9 cellular contexts compared by ENCODE assay signal in genomic region chr19:3336680-3337523, GRCh38. TPM values are rescaled to one million over a fixed set of nuclear protein-coding genes. Genes with fewer than 3 reads are reported as not detected.
DNase-seq lines count a peak whose midpoint lies in the region; ATAC-seq and TF ChIP-seq lines count a peak whose summit lies in the region.
"Had no signal": no experiment of that assay in that cellular context is flagged by ENCODE, and none has a peak within 500 bp of the region (broad histone marks: within the 10 kb centered on the region; RNA-seq: fewer than 3 reads in every experiment).

No MANE protein-coding gene starts in this region.

- H2AFZ ChIP-seq in fibroblast of lung (ENCODE audit: low read length) (peak overlapping the region; percentile 46), Karpas-422 (ENCODE audit: low read length) (no peak overlapping the region)

- H3K4me1 Mint-ChIP-seq in activated CD4-positive, alpha-beta T cell treated with anti-CD3 and anti-CD28 coated beads, Interleukin-2, amount 10 ng/mL, durations not matched to agents 7 days and 5 days, result peaks cover 8% of the 10 kb centered on the region

- H3K36me3 Mint-ChIP-seq in activated CD4-positive, alpha-beta T cell treated with anti-CD3 and anti-CD28 coated beads, Interleukin-2, amount 10 ng/mL, durations not matched to agents 7 days and 5 days (ENCODE audit: low read depth), result no peaks in the 10 kb centered on the region

- H3K27me3 Mint-ChIP-seq in activated CD4-positive, alpha-beta T cell treated with anti-CD3 and anti-CD28 coated beads, Interleukin-2, amount 10 ng/mL, durations not matched to agents 7 days and 5 days, result no peaks in the 10 kb centered on the region

- H3K9me3 ChIP-seq in fibroblast of lung (ENCODE audit: control insufficient read depth, insufficient read depth, low read depth, low read length), result no peaks in the 10 kb centered on the region
- no peaks in the 10 kb centered on the region for H3K9me3 ChIP-seq in Karpas-422 (ENCODE audit: low read length)

- no peaks in the 10 kb centered on the region for H3K9me2 ChIP-seq in Karpas-422 (replicated peaks; ENCODE audit: insufficient read depth, low read length)

- CTCF ChIA-PET in activated CD4-positive, alpha-beta T cell treated with anti-CD3 and anti-CD28 coated beads, Interleukin-2, amount 10 ng/mL, durations not matched to agents 7 days and 5 days (lab: Charles Lee), result interaction anchor here (1.0 to 1.5 kb wide), 2 partner anchors 32 to 56 kb away, joined by 3 read pairs; no protein-coding TSS in a partner anchor

- no peak overlapping the region for H3K27ac Mint-ChIP-seq in activated CD4-positive, alpha-beta T cell treated with anti-CD3 and anti-CD28 coated beads, Interleukin-2, amount 10 ng/mL, durations not matched to agents 7 days and 5 days

- H3K9ac ChIP-seq in fibroblast of lung (ENCODE audit: insufficient read depth, low read length) (peak overlapping the region; percentile 41), Karpas-422 (ENCODE audit: low read length) (no peak overlapping the region)

- H3K27me3 ChIP-seq in fibroblast of lung (ENCODE audit: control insufficient read depth, insufficient read depth, low read length) (no peaks in the 10 kb centered on the region), Karpas-422 (ENCODE audit: low read length) (no peaks in the 10 kb centered on the region)

- no peak for TF ChIP-seq CTCF in fibroblast of lung (conservative IDR thresholded peaks at IDR 0.05 in 1 of 2, IDR thresholded peaks at IDR 0.05 in 1 of 2; ENCODE audit: low read depth in 1 of 2, low read length in 2 of 2)

- peak; percentile 78 for DNase-seq in Ammon's horn (ENCODE audit: low spot score)
- DNase-seq in NCI-H69 (lab: John Stamatoyannopoulos, UW), result peak; percentile 90
- DNase-seq in fibroblast of lung (ENCODE audit: low read depth in 2 of 2), result peak; percentile 49 to 94
- peak; percentile 64 for DNase-seq in occipital lobe (lab: John Stamatoyannopoulos, UW)
- no peak for DNase-seq in germinal center (ENCODE audit: low spot score)
- DNase-seq in activated CD4-positive, alpha-beta T cell treated with anti-CD3 and anti-CD28 coated beads, Interleukin-2, amount 10 ng/mL, durations not matched to agents 7 days and 5 days, result no peak
- DNase-seq in Karpas-422, result no peak
- DNase-seq: activated T-cell treated with anti-CD3 and anti-CD28 coated beads for 4 hours had no signal

- POLR2A ChIA-PET in activated CD4-positive, alpha-beta T cell treated with anti-CD3 and anti-CD28 coated beads, Interleukin-2, amount 10 ng/mL, durations not matched to agents 7 days and 5 days (lab: Charles Lee), result no interaction called here

- H3K4me3 ChIP-seq in fibroblast of lung (replicated peaks in 1 of 4; ENCODE audit: control extremely low read depth in 1 of 4, insufficient read depth in 1 of 4, low read depth in 3 of 4, low read length in 4 of 4) (peak overlapping the region in 1 of 4 experiments; percentile 8), Karpas-422 (ENCODE audit: low read length) (no peak overlapping the region)

- H3K79me2 ChIP-seq in fibroblast of lung (ENCODE audit: control insufficient read depth, insufficient read depth, low read length) (no peaks in the 10 kb centered on the region), Karpas-422 (ENCODE audit: low read length) (no peaks in the 10 kb centered on the region)

- no peak overlapping the region for H3K4me3 Mint-ChIP-seq in activated CD4-positive, alpha-beta T cell treated with anti-CD3 and anti-CD28 coated beads, Interleukin-2, amount 10 ng/mL, durations not matched to agents 7 days and 5 days

- no peaks in the 10 kb centered on the region for H3K9me3 Mint-ChIP-seq in activated CD4-positive, alpha-beta T cell treated with anti-CD3 and anti-CD28 coated beads, Interleukin-2, amount 10 ng/mL, durations not matched to agents 7 days and 5 days

- H3K4me2 ChIP-seq in fibroblast of lung (ENCODE audit: extremely low read depth, insufficient read depth, low read length) (peak overlapping the region; percentile 46), Karpas-422 (ENCODE audit: low read depth, low read length, poor library complexity, severe bottlenecking) (no peak overlapping the region)

- ATAC-seq in HG03571 (IDR thresholded peaks at IDR 0.05; ENCODE audit: unreplicated experiment), result no peak

- H3K36me3 ChIP-seq in fibroblast of lung (ENCODE audit: control insufficient read depth, insufficient read depth, low read length), result no peaks in the 10 kb centered on the region
- H3K36me3 ChIP-seq in Karpas-422 (ENCODE audit: insufficient read depth, low read length), result no peaks in the 10 kb centered on the region

- H3K27ac ChIP-seq in fibroblast of lung (ENCODE audit: insufficient read depth, low read length), result peak overlapping the region; percentile 75
- no peak overlapping the region for H3K27ac ChIP-seq in Karpas-422 (ENCODE audit: low read length)

- H4K20me1 ChIP-seq in fibroblast of lung (ENCODE audit: control insufficient read depth, extremely low read depth, insufficient read depth, low read length) (no peaks in the 10 kb centered on the region), Karpas-422 (ENCODE audit: insufficient read depth, low read depth, low read length) (no peaks in the 10 kb centered on the region)

- H3K4me1 ChIP-seq in fibroblast of lung (ENCODE audit: control insufficient read depth, extremely low read depth, insufficient read depth, low read length), result peaks cover 26% of the 10 kb centered on the region
- no peaks in the 10 kb centered on the region for H3K4me1 ChIP-seq in Karpas-422 (ENCODE audit: low read length)

RNA-seq across cellular contexts. Expression of gene NFIC, which starts 29.5 kb away (rescaled TPM):
- total RNA-seq in fibroblast of lung (34.9 and 66.4 TPM in 2 replicates), occipital lobe (6.6 TPM)
- 7.9 and 16.6 TPM in 2 replicates for polyA plus RNA-seq in fibroblast of lung
- 89.7 and 117 TPM in 2 replicates for polyA plus RNA-seq in fibroblast of lung (2012)
- 101 and 159 TPM in 2 replicates for polyA minus RNA-seq in fibroblast of lung (ENCODE audit: low replicate concordance)
- 10 to 100 TPM; 14.2 TPM for total RNA-seq in activated CD4-positive, alpha-beta T cell treated with anti-CD3 and anti-CD28 coated beads, Interleukin-2, amount 10 ng/mL, durations not matched to agents 7 days and 5 days
- total RNA-seq in Karpas-422 (2014; rRNA removed; shearing (Covaris generic); ENCODE audit: low replicate concordance), result 0.82 and 4.4 TPM in 2 replicates

Comparison
In these comparisons a context has a peak if more than half of its experiments do, and no peak if none do; other contexts are left out.
1. DNase-seq: peak in Ammon's horn (single experiment), NCI-H69 (single experiment), fibroblast of lung (2 of 2) and occipital lobe (single experiment); none in germinal center (single experiment), activated CD4-positive, alpha-beta T cell treated with anti-CD3 and anti-CD28 coated beads, Interleukin-2, amount 10 ng/mL, durations not matched to agents 7 days and 5 days (single experiment) and Karpas-422 (single experiment).